ENCODE assay signal across 21 cellular contexts in the genomic region with DNA sequence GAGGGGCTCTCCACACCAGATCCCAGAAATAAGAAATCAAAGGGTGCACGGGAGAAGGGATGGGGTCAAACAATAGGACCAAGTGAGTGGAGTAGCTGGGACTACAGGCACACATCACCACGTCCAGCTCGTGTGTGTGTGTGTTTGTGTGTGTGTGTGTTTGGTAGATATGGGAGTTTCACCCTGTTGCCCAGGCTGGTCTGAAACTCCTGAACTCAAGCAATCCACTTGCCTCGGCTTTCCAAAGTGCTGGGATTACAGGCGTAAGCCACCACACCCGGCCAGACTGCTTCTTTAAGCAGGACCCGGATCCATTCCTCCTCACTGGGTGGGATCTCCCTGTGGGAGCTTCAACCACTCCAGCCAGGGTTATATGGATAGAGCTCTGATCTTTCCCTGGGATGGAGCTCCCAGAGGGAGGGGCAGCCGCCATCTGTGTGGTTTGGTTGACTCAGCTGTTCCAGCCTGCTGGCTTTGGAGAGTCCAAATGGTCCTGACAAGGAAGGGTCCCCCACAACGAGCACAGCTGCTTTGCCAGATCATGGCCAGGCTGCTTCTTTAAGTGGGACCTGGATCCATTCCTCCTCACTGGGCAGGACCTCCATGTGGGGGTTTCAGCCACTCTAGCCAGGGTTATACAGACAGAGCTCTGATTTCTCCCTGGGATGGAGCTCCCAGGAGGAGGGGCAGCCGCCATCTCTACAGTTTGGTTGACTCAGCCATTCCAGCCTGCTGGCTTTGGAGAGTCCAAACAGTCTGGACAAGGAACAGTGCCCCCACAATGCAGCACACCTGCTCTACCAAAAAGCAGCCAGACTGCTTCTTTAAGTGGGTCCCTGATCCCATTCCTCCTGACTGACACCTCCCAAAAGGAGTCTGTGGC. TPM values are rescaled to one million over a fixed set of nuclear protein-coding genes. Genes with fewer than 3 reads are reported as not detected.
A peak's percentile ranks its signal among the peaks of the same experiment; 100 is the strongest.
DNase-seq lines count a peak whose midpoint lies in the region; ATAC-seq, FAIRE-seq and TF ChIP-seq lines count a peak whose summit lies in the region.
"Had no signal": no experiment of that assay in that cellular context is flagged by ENCODE, and none has a peak within 500 bp of the region (broad histone marks: within the 10 kb centered on the region; RNA-seq: fewer than 3 reads in every experiment).

No MANE protein-coding gene starts in this region.

- no peak for FAIRE-seq in small intestine (lab: Jason Lieb, UNC)
- FAIRE-seq: D721Med had no signal

- no peaks in the 10 kb centered on the region for H3K27me3 ChIP-seq in small intestine (ENCODE audit: control insufficient read depth in 2 of 2, insufficient read depth in 2 of 2, low read length in 2 of 2)
- no peaks in the 10 kb centered on the region for H3K27me3 ChIP-seq in psoas muscle (ENCODE audit: insufficient read depth in 3 of 3, low read length in 2 of 3)
- H3K27me3 ChIP-seq: BE2C had no signal

- peaks cover 22 to 23% of the 10 kb centered on the region in 2 donors for H3K9me3 Mint-ChIP-seq in stimulated activated naive B cell treated with anti-CD40 and anti-IgM and Interleukin-4, amounts not matched to agents 10 μg/mL and 1 μg/mL and 100 μg/mL, for 72 hours

- in situ Hi-C loops in astrocyte of the spinal cord (cut with HindIII; ENCODE audit: low sequenced_read_pairs), result no loop called here

- H3K4me3 Mint-ChIP-seq in stimulated activated naive B cell treated with anti-CD40 and anti-IgM and Interleukin-4, amounts not matched to agents 10 μg/mL and 1 μg/mL and 100 μg/mL, for 72 hours, result no peak overlapping the region
- H3K4me3 Mint-ChIP-seq: naive thymus-derived CD4-positive, alpha-beta T cell had no signal

- intact Hi-C loops in psoas muscle (cut with DNase I), result no loop called here

- peak; percentile 21 for DNase-seq in EL
- peak; percentile 73 for DNase-seq in M059J (ENCODE audit: low read depth)
- DNase-seq in astrocyte of the spinal cord (ENCODE audit: low read depth, low spot score), result peak; percentile 81
- no peak for DNase-seq in small intestine
- DNase-seq in stimulated activated naive B cell treated with anti-CD40 and anti-IgM and Interleukin-4, amounts not matched to agents 10 μg/mL and 1 μg/mL and 100 μg/mL, for 72 hours, result no peak
- DNase-seq in psoas muscle, result no peak
- DNase-seq: activated CD8-positive, alpha-beta memory T cell treated with anti-CD3 and anti-CD28 coated beads, Interleukin-2, amount 50 U/mL, for 48 hours; BE2C; effector CD8-positive, alpha-beta T cell; MM.1S; naive thymus-derived CD4-positive, alpha-beta T cell; NCI-H2107; NCI-H82; stimulated activated CD4-positive, alpha-beta T cell treated with anti-CD3 and anti-CD28 coated beads, Interleukin-2, amount 100 ng/mL, for 24 hours; T-helper 1 cell had no signal

- TF ChIP-seq CTCF in astrocyte of the spinal cord (IDR thresholded peaks at IDR 0.05; ENCODE audit: low read depth, low read length) (no peak), psoas muscle (IDR thresholded peaks at IDR 0.05) (no peak)

- 93 to 94% methylated on average over 9 to 10 of the region's 10 CpGs for WGBS in mesodermal cell (ENCODE audit: insufficient coverage in 2 of 2), 2 experiments
- 83 to 84% (median 83%) methylated on average over 10 of the region's 10 CpGs for WGBS in small intestine, 3 donors
- 69 to 77% (median 73%) methylated on average over 10 of the region's 10 CpGs for WGBS in psoas muscle, 3 donors

- ATAC-seq in stimulated activated naive B cell treated with anti-CD40 and anti-IgM and Interleukin-4, amounts not matched to agents 10 μg/mL and 1 μg/mL and 100 μg/mL, for 72 hours (replicated peaks), result no peak
- ATAC-seq in psoas muscle, result no peak
- no peak for ATAC-seq in HG03196 (IDR thresholded peaks at IDR 0.05; ENCODE audit: unreplicated experiment)
- ATAC-seq: activated CD4-positive, CD25-positive, alpha-beta regulatory T cell treated with anti-CD3 and anti-CD28 coated beads, Interleukin-2, amount 50 U/mL, for 24 hours; naive thymus-derived CD4-positive, alpha-beta T cell had no signal

- H3K4me1 Mint-ChIP-seq in stimulated activated naive B cell treated with anti-CD40 and anti-IgM and Interleukin-4, amounts not matched to agents 10 μg/mL and 1 μg/mL and 100 μg/mL, for 72 hours, result peaks cover 7 to 9% of the 10 kb centered on the region in 2 donors

- peaks cover 27% of the 10 kb centered on the region for H3K4me1 ChIP-seq in mesodermal cell (ENCODE audit: control insufficient read depth, insufficient read depth, low read length, poor library complexity, severe bottlenecking)
- H3K4me1 ChIP-seq in small intestine (ENCODE audit: control insufficient read depth in 2 of 2, insufficient read depth in 1 of 2, low read depth in 1 of 2, low read length in 1 of 2), result no peaks in the 10 kb centered on the region
- no peaks in the 10 kb centered on the region for H3K4me1 ChIP-seq in psoas muscle
- H3K4me1 ChIP-seq: BE2C, prostate gland had no signal

- peaks cover 0 to 9% of the 10 kb centered on the region in 2 donors for H3K27me3 Mint-ChIP-seq in stimulated activated naive B cell treated with anti-CD40 and anti-IgM and Interleukin-4, amounts not matched to agents 10 μg/mL and 1 μg/mL and 100 μg/mL, for 72 hours

- H3K27ac Mint-ChIP-seq in stimulated activated naive B cell treated with anti-CD40 and anti-IgM and Interleukin-4, amounts not matched to agents 10 μg/mL and 1 μg/mL and 100 μg/mL, for 72 hours, result no peak overlapping the region
- H3K27ac Mint-ChIP-seq: naive thymus-derived CD4-positive, alpha-beta T cell had no signal

- H3K4me3 ChIP-seq in astrocyte of the spinal cord (ENCODE audit: low read depth, low read length) (no peak overlapping the region), mesodermal cell (ENCODE audit: extremely low read depth, insufficient read depth, low read length, poor library complexity, severe bottlenecking) (no peak overlapping the region), small intestine (ENCODE audit: low read depth in 1 of 2, low read length in 2 of 2) (no peak overlapping the region), psoas muscle (no peak overlapping the region)
- H3K4me3 ChIP-seq: prostate gland had no signal

- peaks cover 24 to 32% of the 10 kb centered on the region in 2 donors for H3K36me3 Mint-ChIP-seq in stimulated activated naive B cell treated with anti-CD40 and anti-IgM and Interleukin-4, amounts not matched to agents 10 μg/mL and 1 μg/mL and 100 μg/mL, for 72 hours

- H3K27ac ChIP-seq in mesodermal cell (ENCODE audit: low read depth, low read length, severe bottlenecking) (peak overlapping the region; percentile 82), small intestine (ENCODE audit: low read depth in 1 of 2, low read length in 1 of 2) (no peak overlapping the region), psoas muscle (no peak overlapping the region)
- H3K27ac ChIP-seq: prostate gland, RWPE1 had no signal

- H3K9me3 ChIP-seq in mesodermal cell (ENCODE audit: control insufficient read depth, low read length), result peaks cover 13% of the 10 kb centered on the region
- H3K9me3 ChIP-seq in small intestine (ENCODE audit: control insufficient read depth, low read depth), result no peaks in the 10 kb centered on the region
- H3K9me3 ChIP-seq in psoas muscle, result no peaks in the 10 kb centered on the region
- H3K9me3 ChIP-seq: BE2C, prostate gland had no signal

- H3K36me3 ChIP-seq in mesodermal cell (ENCODE audit: control insufficient read depth, insufficient read depth, low read length), result no peaks in the 10 kb centered on the region
- no peaks in the 10 kb centered on the region for H3K36me3 ChIP-seq in small intestine (ENCODE audit: control insufficient read depth in 2 of 2, insufficient read depth in 2 of 2, low read length in 2 of 2)
- no peaks in the 10 kb centered on the region for H3K36me3 ChIP-seq in psoas muscle (ENCODE audit: insufficient read depth in 1 of 2, low read depth in 1 of 2)
- H3K36me3 ChIP-seq: BE2C, prostate gland had no signal

RNA-seq across cellular contexts. Expression of gene AVEN, which starts 9.1 kb away (rescaled TPM):
- 22.9 and 24.2 TPM in 2 replicates for total RNA-seq in M059J (2014; rRNA removed; shearing (Covaris generic))
- polyA plus RNA-seq in mesodermal cell (2013, experiment 1 of 2), result 15.3 TPM
- 14.6 TPM for polyA plus RNA-seq in mesodermal cell (2013, experiment 2 of 2)
- polyA plus RNA-seq in small intestine, result 10 to 100 TPM; 12.4 to 13.4 (median 13.1) TPM
- total RNA-seq in psoas muscle, result 10 to 100 TPM; 17.2 to 30.3 (median 21.6) TPM
- polyA plus RNA-seq in psoas muscle, result 10 to 100 TPM; 20.9 to 23.4 (median 22.9) TPM

RNA-seq across cellular contexts. Expression of gene EMC7, which starts 53.5 kb away (rescaled TPM):
- total RNA-seq in M059J (2014; rRNA removed; shearing (Covaris generic)), result 59.4 and 60.2 TPM in 2 replicates
- polyA plus RNA-seq in mesodermal cell (2013, experiment 1 of 2), result 78.1 TPM
- 79.5 TPM for polyA plus RNA-seq in mesodermal cell (2013, experiment 2 of 2)
- polyA plus RNA-seq in small intestine (10 to 100 TPM; 38.7 to 86.1 (median 41.1) TPM), psoas muscle (100 to 1,000 TPM in 2 of 3 donors, 10 to 100 TPM in 1; 99.8 to 128 (median 117) TPM)
- 10 to 100 TPM; 50.4 to 82.8 (median 65.1) TPM for total RNA-seq in psoas muscle

RNA-seq across cellular contexts. Expression of gene PGBD4, which starts 53.7 kb away (rescaled TPM):
- 0.10 and 0.74 TPM in 2 replicates for total RNA-seq in M059J (2014; rRNA removed; shearing (Covaris generic))
- polyA plus RNA-seq in mesodermal cell (2013, experiment 1 of 2), result 0.63 TPM
- 0.56 TPM for polyA plus RNA-seq in mesodermal cell (2013, experiment 2 of 2)
- polyA plus RNA-seq in small intestine, result 1 to 10 TPM in 1 of 3 donors, under 1 TPM in 2; 0.27 to 1.1 (median 0.89) TPM
- 1 to 10 TPM; 1.4 to 2.1 (median 1.8) TPM for total RNA-seq in psoas muscle
- 1 to 10 TPM in 2 of 3 donors, under 1 TPM in 1; 0.70 to 5.0 (median 1.0) TPM for polyA plus RNA-seq in psoas muscle

Comparison
In these comparisons a context has a peak if more than half of its experiments do, and no peak if none do; other contexts are left out.
1. DNase-seq: peak in EL (single experiment), M059J (single experiment) and astrocyte of the spinal cord (single experiment); none in small intestine (single experiment), stimulated activated naive B cell treated with anti-CD40 and anti-IgM and Interleukin-4, amounts not matched to agents 10 μg/mL and 1 μg/mL and 100 μg/mL, for 72 hours (single experiment) and psoas muscle (0 of 2).